Comparison of ENCODE assay signal across 1 cellular context in the genomic region with DNA sequence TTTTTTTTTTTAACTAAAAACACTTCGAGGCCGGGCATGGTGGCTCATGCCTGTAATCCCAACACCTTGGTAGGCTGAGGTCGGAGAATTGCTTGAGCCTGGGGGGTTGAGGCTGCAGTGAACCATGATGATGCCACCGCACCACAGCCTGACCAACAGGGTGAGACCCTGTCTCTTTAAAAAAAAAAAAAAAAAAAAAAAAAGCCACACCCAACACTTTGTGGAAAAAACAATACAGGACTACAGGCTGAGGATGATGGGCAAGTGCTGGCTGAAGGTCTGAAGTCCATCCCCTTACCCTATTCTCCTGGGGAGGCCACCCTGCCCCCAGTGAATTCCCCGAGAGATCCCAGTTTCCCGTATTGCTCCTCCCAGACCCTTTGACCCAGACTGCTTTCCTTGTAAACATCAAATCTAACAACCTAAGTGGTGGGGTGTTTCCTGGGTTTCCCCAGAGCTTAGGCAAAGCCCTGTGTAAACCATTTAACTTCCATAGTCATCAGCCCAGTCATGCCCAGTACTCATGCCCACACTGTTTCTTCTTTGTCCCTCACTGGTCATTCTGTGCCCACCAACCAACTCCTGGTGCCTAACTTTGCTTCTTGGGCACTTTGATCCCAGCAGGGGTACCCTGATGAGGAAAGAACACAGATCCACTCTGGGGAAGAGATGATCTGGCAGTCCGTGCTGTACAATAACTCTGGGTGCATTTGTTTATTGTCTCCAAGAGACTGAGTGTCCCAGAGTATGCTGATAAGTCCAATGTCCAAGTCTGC.
TF ChIP-seq lines count a peak whose summit lies in the region.

No MANE protein-coding gene starts in this region.

TF ChIP-seq in HepG2, 621 proteins besides CTCF, POLR2A, EP300 and RAD21 (continued from another document and continues in another):
- TF ChIP-seq, protein P1, sequence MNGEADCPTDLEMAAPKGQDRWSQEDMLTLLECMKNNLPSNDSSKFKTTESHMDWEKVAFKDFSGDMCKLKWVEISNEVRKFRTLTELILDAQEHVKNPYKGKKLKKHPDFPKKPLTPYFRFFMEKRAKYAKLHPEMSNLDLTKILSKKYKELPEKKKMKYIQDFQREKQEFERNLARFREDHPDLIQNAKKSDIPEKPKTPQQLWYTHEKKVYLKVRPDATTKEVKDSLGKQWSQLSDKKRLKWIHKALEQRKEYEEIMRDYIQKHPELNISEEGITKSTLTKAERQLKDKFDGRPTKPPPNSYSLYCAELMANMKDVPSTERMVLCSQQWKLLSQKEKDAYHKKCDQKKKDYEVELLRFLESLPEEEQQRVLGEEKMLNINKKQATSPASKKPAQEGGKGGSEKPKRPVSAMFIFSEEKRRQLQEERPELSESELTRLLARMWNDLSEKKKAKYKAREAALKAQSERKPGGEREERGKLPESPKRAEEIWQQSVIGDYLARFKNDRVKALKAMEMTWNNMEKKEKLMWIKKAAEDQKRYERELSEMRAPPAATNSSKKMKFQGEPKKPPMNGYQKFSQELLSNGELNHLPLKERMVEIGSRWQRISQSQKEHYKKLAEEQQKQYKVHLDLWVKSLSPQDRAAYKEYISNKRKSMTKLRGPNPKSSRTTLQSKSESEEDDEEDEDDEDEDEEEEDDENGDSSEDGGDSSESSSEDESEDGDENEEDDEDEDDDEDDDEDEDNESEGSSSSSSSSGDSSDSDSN (CRISPR knock-in tag; IDR thresholded peaks at IDR 0.05), result 0 out of 2 replicates have a peak, but pooled peaks have one; percentile 8
- no peak for TF ChIP-seq ZNF431 (CRISPR knock-in tag; IDR thresholded peaks at IDR 0.05; ENCODE audit: borderline replicate concordance, low read depth)
- TF ChIP-seq ZKSCAN8 (CRISPR knock-in tag; IDR thresholded peaks at IDR 0.05; ENCODE audit: borderline replicate concordance), result peak; percentile 84; the same call in 1 of the 2 replicates
- peak; percentile 67; the same call in 1 of the 2 replicates for TF ChIP-seq ZSCAN9 (CRISPR knock-in tag; IDR thresholded peaks at IDR 0.05; ENCODE audit: borderline replicate concordance)
- peak; percentile 93 for TF ChIP-seq CREM (IDR thresholded peaks at IDR 0.05)
- no peak for TF ChIP-seq CREM (CRISPR knock-in tag; IDR thresholded peaks at IDR 0.05)
- no peak for TF ChIP-seq ZNF546 (CRISPR knock-in tag; conservative IDR thresholded peaks at IDR 0.05)
- peak; percentile 64; the same call in 1 of the 2 replicates for TF ChIP-seq GFI1 (CRISPR knock-in tag; IDR thresholded peaks at IDR 0.05; ENCODE audit: borderline replicate concordance)
- peak; percentile 81; the same call in 1 of the 2 replicates for TF ChIP-seq GATA4 (IDR thresholded peaks at IDR 0.05; ENCODE audit: borderline replicate concordance, low read depth)
- peak; percentile 98 for TF ChIP-seq ZNF281 (CRISPR knock-in tag; IDR thresholded peaks at IDR 0.05; ENCODE audit: borderline replicate concordance)
- peak; percentile 36; the same call in 1 of the 2 replicates for TF ChIP-seq ZNF292 (CRISPR knock-in tag; IDR thresholded peaks at IDR 0.05; ENCODE audit: borderline replicate concordance, low read depth)
- no peak for TF ChIP-seq ZNF713 (CRISPR knock-in tag; IDR thresholded peaks at IDR 0.05)
- TF ChIP-seq NR2F1 (CRISPR knock-in tag; IDR thresholded peaks at IDR 0.05), result peak; percentile 89 to 96
- no peak for TF ChIP-seq RFXAP (CRISPR knock-in tag; IDR thresholded peaks at IDR 0.05; ENCODE audit: borderline replicate concordance)
- TF ChIP-seq PBX2 (CRISPR knock-in tag; IDR thresholded peaks at IDR 0.05), result peak; percentile 58
- TF ChIP-seq ZNF318 (CRISPR knock-in tag; IDR thresholded peaks at IDR 0.05), result no peak
- no peak for TF ChIP-seq BHLHE40 (IDR thresholded peaks at IDR 0.05; ENCODE audit: low read length)
- TF ChIP-seq SOX5 (CRISPR knock-in tag; IDR thresholded peaks at IDR 0.05; ENCODE audit: borderline replicate concordance), result peak; percentile 98
- peak; percentile 7; the same call in 1 of the 2 replicates for TF ChIP-seq HCFC1 (IDR thresholded peaks at IDR 0.05; ENCODE audit: low read depth, low read length)
- TF ChIP-seq NFE2 (CRISPR knock-in tag; IDR thresholded peaks at IDR 0.05), result no peak
- no peak; the same call in 1 of the 2 replicates for TF ChIP-seq E2F1 (CRISPR knock-in tag; IDR thresholded peaks at IDR 0.05)
- peak; percentile 81 for TF ChIP-seq TEAD3 (CRISPR knock-in tag; optimal IDR thresholded peaks at IDR 0.05; ENCODE audit: borderline replicate concordance)
- TF ChIP-seq MXD3 (CRISPR knock-in tag; IDR thresholded peaks at IDR 0.05), result no peak
- peak; percentile 96 for TF ChIP-seq NR2F6 (IDR thresholded peaks at IDR 0.05)
- peak; percentile 96 for TF ChIP-seq NR2F6 (CRISPR knock-in tag; IDR thresholded peaks at IDR 0.05)
- peak; percentile 90 for TF ChIP-seq HNF1A (IDR thresholded peaks at IDR 0.05; ENCODE audit: low read depth)
- TF ChIP-seq HNF1A (CRISPR knock-in tag; IDR thresholded peaks at IDR 0.05; ENCODE audit: borderline replicate concordance), result peak; percentile 78
- TF ChIP-seq, protein P2, sequence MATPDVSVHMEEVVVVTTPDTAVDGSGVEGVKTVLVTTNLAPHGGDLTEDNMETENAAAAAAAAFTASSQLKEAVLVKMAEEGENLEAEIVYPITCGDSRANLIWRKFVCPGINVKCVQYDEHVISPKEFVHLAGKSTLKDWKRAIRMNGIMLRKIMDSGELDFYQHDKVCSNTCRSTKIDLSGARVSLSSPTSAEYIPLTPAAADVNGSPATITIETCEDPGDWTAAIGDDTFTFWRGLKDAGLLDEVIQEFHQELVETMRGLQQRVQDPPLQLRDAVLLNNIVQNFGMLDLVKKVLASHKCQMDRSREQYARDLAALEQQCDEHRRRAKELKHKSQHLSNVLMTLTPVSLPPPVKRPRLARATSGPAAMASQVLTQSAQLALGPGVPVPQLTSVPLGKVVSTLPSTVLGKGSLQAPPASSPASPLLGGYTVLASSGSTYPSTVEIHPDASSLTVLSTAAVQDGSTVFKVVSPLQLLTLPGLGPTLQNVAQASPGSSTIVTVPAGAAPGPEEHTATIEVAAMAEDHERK (CRISPR knock-in tag; IDR thresholded peaks at IDR 0.05; ENCODE audit: low read depth), result no peak
